Comparison of ENCODE assay signal across 8 cellular contexts in genomic region chr11:29527391-29527936, GRCh38.
A peak's percentile ranks its signal among the peaks of the same experiment; 100 is the strongest.
DNase-seq lines count a peak whose midpoint lies in the region; ATAC-seq and TF ChIP-seq lines count a peak whose summit lies in the region.

No MANE protein-coding gene starts in this region.

- intact Hi-C loops in lower lobe of right lung (cut with DNase I) (no loop called here), ovary (cut with DNase I) (no loop called here)

- DNase-seq in lower lobe of right lung (no peak), NCI-H345 (lab: John Stamatoyannopoulos, UW) (no peak), ovary (no peak)
- DNase-seq in activated effector memory CD4-positive, alpha-beta T cell treated with Interleukin-2 at 50 U/mL for 16 hours: no peak

- no peaks in the 10 kb centered on the region for H3K36me3 ChIP-seq in lower lobe of right lung
- H3K36me3 ChIP-seq in ovary: no peaks in the 10 kb centered on the region

- peaks cover 3% of the 10 kb centered on the region for H3K9me3 ChIP-seq in lower lobe of right lung
- no peaks in the 10 kb centered on the region for H3K9me3 ChIP-seq in ovary

- TF ChIP-seq EP300 in ovary (IDR thresholded peaks at IDR 0.05): no peak

- peak; percentile 60 for ATAC-seq in HG03565 (IDR thresholded peaks at IDR 0.05; ENCODE audit: unreplicated experiment)
- ATAC-seq in lower lobe of right lung: peak; percentile 76 to 90
- no peak for ATAC-seq in GM21515 (IDR thresholded peaks at IDR 0.05; ENCODE audit: unreplicated experiment)

- H3K4me1 ChIP-seq in lower lobe of right lung: no peaks in the 10 kb centered on the region
- H3K4me1 ChIP-seq in ovary (ENCODE audit: insufficient read depth): no peaks in the 10 kb centered on the region

- TF ChIP-seq CTCF in GM12872 (IDR thresholded peaks at IDR 0.05; ENCODE audit: insufficient read depth, low read depth, low read length) (peak; percentile 48), VCaP (conservative IDR thresholded peaks at IDR 0.05) (peak; percentile 46; the same call in 1 of the 2 replicates), lower lobe of right lung (IDR thresholded peaks at IDR 0.05) (peak; percentile 22), ovary (IDR thresholded peaks at IDR 0.05) (no peak)

- TF ChIP-seq POLR2A in ovary (IDR thresholded peaks at IDR 0.05): no peak

- H3K4me3 ChIP-seq in lower lobe of right lung: no peak overlapping the region
- H3K4me3 ChIP-seq in ovary: no peak overlapping the region

- 22 to 30% (median 25%) methylated on average over 3 of the region's 3 CpGs for WGBS in ovary, 3 donors

- no peaks in the 10 kb centered on the region for H3K27me3 ChIP-seq in lower lobe of right lung (ENCODE audit: low read depth)
- H3K27me3 ChIP-seq in ovary: no peaks in the 10 kb centered on the region

- H3K27ac ChIP-seq in VCaP (no peak overlapping the region), lower lobe of right lung (no peak overlapping the region), ovary (no peak overlapping the region)

Comparison
In these comparisons a context has a peak if more than half of its experiments do, and no peak if none do; other contexts are left out.
1. CTCF ChIP-seq: peak in GM12872 (single experiment), VCaP (single experiment) and lower lobe of right lung (single experiment); none in ovary (0 of 3).